Comparison of ENCODE assay signal across 18 cellular contexts in genomic region chr1:160128636-160129035, GRCh38. TPM values are rescaled to one million over a fixed set of nuclear protein-coding genes. Genes with fewer than 3 reads are reported as not detected.
"Had no signal": no experiment of that assay in that cellular context is flagged by ENCODE, and none has a peak within 500 bp of the region (broad histone marks: within the 10 kb centered on the region; RNA-seq: fewer than 3 reads in every experiment).

No MANE protein-coding gene starts in this region.

- H3K79me2 ChIP-seq: parathyroid adenoma had no signal

- H3K36me3 ChIP-seq: brain microvascular endothelial cell had no signal

- H3K4me3 ChIP-seq: lung, tibial nerve had no signal

- H2AFZ ChIP-seq: parathyroid adenoma had no signal

- H3K4me3 Mint-ChIP-seq: naive thymus-derived CD4-positive, alpha-beta T cell; stimulated activated naive CD8-positive, alpha-beta T cell treated with anti-CD3 and anti-CD28 coated beads, Interleukin-15, Interleukin-2, amounts not matched to agents 100 ng/mL and 50 ng/mL, for 24 hours had no signal

- H3K27ac ChIP-seq: brain microvascular endothelial cell, parathyroid adenoma had no signal

- H3K4me1 Mint-ChIP-seq: naive thymus-derived CD4-positive, alpha-beta T cell had no signal

- H3K36me3 Mint-ChIP-seq: naive thymus-derived CD4-positive, alpha-beta T cell had no signal

- H3K27me3 ChIP-seq: brain microvascular endothelial cell, tibial nerve had no signal

- H3K27ac Mint-ChIP-seq: naive thymus-derived CD4-positive, alpha-beta T cell; stimulated activated naive CD8-positive, alpha-beta T cell treated with anti-CD3 and anti-CD28 coated beads, Interleukin-15, Interleukin-2, amounts not matched to agents 100 ng/mL and 50 ng/mL, for 24 hours had no signal

- H3K4me1 ChIP-seq: parathyroid adenoma had no signal

- H3K9ac ChIP-seq: parathyroid adenoma had no signal

- DNase-seq: activated CD4-positive, alpha-beta T cell treated with anti-CD3 and anti-CD28 coated beads, Interleukin-2, amount 50 U/mL, for 1 hour; activated CD4-positive, CD25-positive, alpha-beta regulatory T cell; activated naive CD4-positive, alpha-beta T cell treated with anti-CD3 and anti-CD28 coated beads, Interleukin-2, amount 50 U/mL, for 16 hours; activated T-cell treated with anti-CD3 and anti-CD28 coated beads for 4 hours; foreskin melanocyte; hippocampal formation; naive thymus-derived CD4-positive, alpha-beta T cell; retina; stimulated activated CD4-positive, alpha-beta T cell treated with anti-CD3 and anti-CD28 coated beads, Interleukin-12 subunit alpha, Interleukin-12 subunit beta, amount 100 ng/mL, for 4 hours; stimulated activated CD4-positive, alpha-beta T cell treated with anti-CD3 and anti-CD28 coated beads, Interleukin-2, amount 100 ng/mL, for 48 hours; stimulated activated CD8-positive, alpha-beta memory T cell treated with anti-CD3 and anti-CD28 coated beads, Interleukin-4, amount 100 ng/mL, for 48 hours had no signal

- H3K9me3 Mint-ChIP-seq: stimulated activated naive CD8-positive, alpha-beta T cell treated with anti-CD3 and anti-CD28 coated beads, Interleukin-15, Interleukin-2, amounts not matched to agents 100 ng/mL and 50 ng/mL, for 24 hours had no signal

- H3K9me3 ChIP-seq: tibial nerve had no signal

RNA-seq across cellular contexts. Expression of gene ATP1A2, which starts 13.1 kb away (rescaled TPM):
- total RNA-seq: activated CD8-positive, alpha-beta memory T cell treated with anti-CD3 and anti-CD28 coated beads for 36 hours; naive thymus-derived CD4-positive, alpha-beta T cell; T-helper 2 cell treated with Interferon-gamma antibody and Interleukin-4, amounts not matched to agents 100 ng/mL and 5 ng/mL, for 36 hours had no signal

RNA-seq across cellular contexts. Expression of gene ATP1A4, which starts 22.8 kb away (rescaled TPM):
- total RNA-seq: activated CD8-positive, alpha-beta memory T cell treated with anti-CD3 and anti-CD28 coated beads for 36 hours; T-helper 2 cell treated with Interferon-gamma antibody and Interleukin-4, amounts not matched to agents 100 ng/mL and 5 ng/mL, for 36 hours had no signal

RNA-seq across cellular contexts. Expression of gene KCNJ9, which starts 47.3 kb away (rescaled TPM):
- total RNA-seq: activated CD8-positive, alpha-beta memory T cell treated with anti-CD3 and anti-CD28 coated beads for 36 hours; lung; naive thymus-derived CD4-positive, alpha-beta T cell; T-helper 2 cell treated with Interferon-gamma antibody and Interleukin-4, amounts not matched to agents 100 ng/mL and 5 ng/mL, for 36 hours had no signal

RNA-seq across cellular contexts. Expression of gene KCNJ10, which starts 58.7 kb away (rescaled TPM):
- total RNA-seq: activated CD8-positive, alpha-beta memory T cell treated with anti-CD3 and anti-CD28 coated beads for 36 hours; T-helper 2 cell treated with Interferon-gamma antibody and Interleukin-4, amounts not matched to agents 100 ng/mL and 5 ng/mL, for 36 hours had no signal
